8 cellular contexts compared by ENCODE assay signal in genomic region chr1:44985747-44986359, GRCh38. TPM values are rescaled to one million over a fixed set of nuclear protein-coding genes. Genes with fewer than 3 reads are reported as not detected.
DNase-seq lines count a peak whose midpoint lies in the region; ATAC-seq and TF ChIP-seq lines count a peak whose summit lies in the region.

No MANE protein-coding gene starts in this region.

- H3K4me3 ChIP-seq in iPS-11a (ENCODE audit: low read depth, low read length), result peak overlapping the region; percentile 95

- no peaks in the 10 kb centered on the region for H3K27me3 Mint-ChIP-seq in activated CD8-positive, alpha-beta T cell treated with anti-CD3 and anti-CD28 coated beads for 36 hours
- no peaks in the 10 kb centered on the region for H3K27me3 Mint-ChIP-seq in stimulated activated naive CD8-positive, alpha-beta T cell treated with anti-CD3 and anti-CD28 coated beads, Interleukin-15, amount 100 ng/mL, for 72 hours

- H3K36me3 Mint-ChIP-seq in activated CD8-positive, alpha-beta T cell treated with anti-CD3 and anti-CD28 coated beads for 36 hours (ENCODE audit: low read depth), result peaks cover 9% of the 10 kb centered on the region

- CTCF ChIA-PET in activated CD8-positive, alpha-beta T cell treated with anti-CD3 and anti-CD28 coated beads for 36 hours (lab: Charles Lee), result interaction anchor here (0.9 to 1.8 kb wide), 11 partner anchors 9 to 507 kb away, joined by 3 to 7 read pairs (median 3); partner anchors contain the start of genes RNU5D-1 and UROD
- CTCF ChIA-PET in GM10248 (lab: Yijun Ruan, JAX), result interaction anchor here (0.9 to 2.6 kb wide), 4 partner anchors 10 to 291 kb away, joined by 3 to 8 read pairs (median 3); partner anchors contain the start of gene PTCH2

- peak; percentile 11 for DNase-seq in EL
- no peak for DNase-seq in activated CD8-positive, alpha-beta T cell treated with anti-CD3 and anti-CD28 coated beads for 36 hours
- no peak for DNase-seq in stimulated activated naive CD8-positive, alpha-beta T cell treated with anti-CD3 and anti-CD28 coated beads, Interleukin-15, amount 100 ng/mL, for 72 hours
- no peak for DNase-seq in GM10248 (ENCODE audit: extremely low spot score)
- DNase-seq in hepatic stellate cell (ENCODE audit: low spot score), result no peak
- no peak for DNase-seq in cerebellum (ENCODE audit: low spot score)

- no peaks in the 10 kb centered on the region for H3K9me3 Mint-ChIP-seq in activated CD8-positive, alpha-beta T cell treated with anti-CD3 and anti-CD28 coated beads for 36 hours
- no peaks in the 10 kb centered on the region for H3K9me3 Mint-ChIP-seq in stimulated activated naive CD8-positive, alpha-beta T cell treated with anti-CD3 and anti-CD28 coated beads, Interleukin-15, amount 100 ng/mL, for 72 hours

- intact Hi-C loops in activated CD8-positive, alpha-beta T cell treated with anti-CD3 and anti-CD28 coated beads for 36 hours (cut with micrococcal nuclease), result no loop called here

- H3K4me3 Mint-ChIP-seq in activated CD8-positive, alpha-beta T cell treated with anti-CD3 and anti-CD28 coated beads for 36 hours, result peak overlapping the region; percentile 100
- H3K4me3 Mint-ChIP-seq in stimulated activated naive CD8-positive, alpha-beta T cell treated with anti-CD3 and anti-CD28 coated beads, Interleukin-15, amount 100 ng/mL, for 72 hours, result peak overlapping the region; percentile 96 to 98

- H3K4me1 Mint-ChIP-seq in activated CD8-positive, alpha-beta T cell treated with anti-CD3 and anti-CD28 coated beads for 36 hours (ENCODE audit: low read depth), result peaks cover 21% of the 10 kb centered on the region
- H3K4me1 Mint-ChIP-seq in stimulated activated naive CD8-positive, alpha-beta T cell treated with anti-CD3 and anti-CD28 coated beads, Interleukin-15, amount 100 ng/mL, for 72 hours, result peaks cover 33% of the 10 kb centered on the region

- no peak for TF ChIP-seq CTCF in activated CD8-positive, alpha-beta T cell treated with anti-CD3 and anti-CD28 coated beads for 36 hours (IDR thresholded peaks at IDR 0.05)
- TF ChIP-seq CTCF in GM10248 (IDR thresholded peaks at IDR 0.05; ENCODE audit: control extremely low read depth, extremely low read depth, low read depth, missing control alignments), result no peak

- POLR2A ChIA-PET in activated CD8-positive, alpha-beta T cell treated with anti-CD3 and anti-CD28 coated beads for 36 hours (lab: Charles Lee), result interaction anchor here (0.5 to 6.5 kb wide), 12 partner anchors 12 to 512 kb away, joined by 3 to 49 read pairs (median 3); partner anchors contain the start of genes HECTD3, RNU5D-1 and UROD
- POLR2A ChIA-PET in GM10248 (lab: Yijun Ruan, JAX), result interaction anchor here (0.7 to 1.5 kb wide), 3 partner anchors 26 to 329 kb away, joined by 4 to 6 read pairs (median 5); partner anchors contain the start of genes HECTD3 and UROD

- peak; percentile 6 for ATAC-seq in HG02571 (IDR thresholded peaks at IDR 0.05; ENCODE audit: unreplicated experiment)
- ATAC-seq in activated CD8-positive, alpha-beta T cell treated with anti-CD3 and anti-CD28 coated beads for 36 hours, result peak; percentile 2
- ATAC-seq in stimulated activated naive CD8-positive, alpha-beta T cell treated with anti-CD3 and anti-CD28 coated beads, Interleukin-15, amount 100 ng/mL, for 72 hours, result no peak

- H3K27ac Mint-ChIP-seq in activated CD8-positive, alpha-beta T cell treated with anti-CD3 and anti-CD28 coated beads for 36 hours, result peak overlapping the region; percentile 93
- H3K27ac Mint-ChIP-seq in stimulated activated naive CD8-positive, alpha-beta T cell treated with anti-CD3 and anti-CD28 coated beads, Interleukin-15, amount 100 ng/mL, for 72 hours, result peak overlapping the region; percentile 93 to 95

RNA-seq across cellular contexts. Expression of gene EIF2B3, which starts 0.5 kb away (rescaled TPM):
- 10 to 100 TPM; 40.5 to 45.3 TPM for total RNA-seq in activated CD8-positive, alpha-beta T cell treated with anti-CD3 and anti-CD28 coated beads for 36 hours
- total RNA-seq in cerebellum, result 29.1 TPM

RNA-seq across cellular contexts. Expression of gene HECTD3, which starts 25.3 kb away (rescaled TPM):
- total RNA-seq in activated CD8-positive, alpha-beta T cell treated with anti-CD3 and anti-CD28 coated beads for 36 hours, result 10 to 100 TPM; 16.4 to 16.9 TPM
- 13.5 TPM for total RNA-seq in cerebellum

RNA-seq across cellular contexts. Expression of gene UROD, which starts 26.2 kb away (rescaled TPM):
- total RNA-seq in activated CD8-positive, alpha-beta T cell treated with anti-CD3 and anti-CD28 coated beads for 36 hours, result 100 to 1,000 TPM; 109 to 113 TPM
- total RNA-seq in cerebellum, result 36.8 TPM
